Comparison of ENCODE assay signal across 8 cellular contexts in genomic region chr7:102434039-102434481, GRCh38. TPM values are rescaled to one million over a fixed set of nuclear protein-coding genes. Genes with fewer than 3 reads are reported as not detected.
DNase-seq lines count a peak whose midpoint lies in the region; ATAC-seq and TF ChIP-seq lines count a peak whose summit lies in the region.

No MANE protein-coding gene starts in this region.

- H4K20me1 ChIP-seq in OCI-LY3 (ENCODE audit: insufficient read depth, low read length): no peaks in the 10 kb centered on the region

- H3K4me1 Mint-ChIP-seq in natural killer cell treated with Interleukin-12 subunit alpha and Interleukin-12 subunit beta and Interleukin-15 and Interleukin-18, amount 100 ng/mL, for 72 hours (ENCODE audit: low read depth in 2 of 2): peaks cover 36 to 37% of the 10 kb centered on the region in 2 donors

- H3K36me3 Mint-ChIP-seq in natural killer cell treated with Interleukin-12 subunit alpha and Interleukin-12 subunit beta and Interleukin-15 and Interleukin-18, amount 100 ng/mL, for 72 hours: no peaks in the 10 kb centered on the region

- peaks cover 47% of the 10 kb centered on the region for H3K79me2 ChIP-seq in OCI-LY3 (ENCODE audit: low read length)

- no peak for DNase-seq in natural killer cell treated with Interleukin-12 subunit alpha and Interleukin-12 subunit beta and Interleukin-15 and Interleukin-18, amount 100 ng/mL, for 72 hours (ENCODE audit: low spot score)
- DNase-seq in activated gamma-delta T cell (lab: John Stamatoyannopoulos, UW): no peak
- DNase-seq in NCI-H524 (lab: John Stamatoyannopoulos, UW): no peak

- H3K4me2 ChIP-seq in OCI-LY3 (ENCODE audit: low read length): peak overlapping the region; percentile 98

- peaks cover 40% of the 10 kb centered on the region for H3K4me1 ChIP-seq in OCI-LY3 (ENCODE audit: low read length)
- peaks cover 14 to 20% of the 10 kb centered on the region in 2 donors for H3K4me1 ChIP-seq in duodenal mucosa (ENCODE audit: control insufficient read depth in 1 of 2, insufficient read depth in 2 of 2, low read length in 2 of 2)

- peak overlapping the region; percentile 82 for H3K4me3 Mint-ChIP-seq in natural killer cell treated with Interleukin-12 subunit alpha and Interleukin-12 subunit beta and Interleukin-15 and Interleukin-18, amount 100 ng/mL, for 72 hours

- no peaks in the 10 kb centered on the region for H3K27me3 ChIP-seq in OCI-LY3 (ENCODE audit: low read depth, low read length)
- H3K27me3 ChIP-seq in duodenal mucosa (ENCODE audit: control insufficient read depth in 1 of 2, insufficient read depth in 2 of 2, low read length in 2 of 2): peaks cover 0 to 6% of the 10 kb centered on the region in 2 donors

- peak overlapping the region; percentile 82 for H3K27ac ChIP-seq in OCI-LY3 (ENCODE audit: low read length)
- H3K27ac ChIP-seq in duodenal mucosa (ENCODE audit: low read depth, low read length): no peak overlapping the region

- H3K9me3 ChIP-seq in OCI-LY3 (ENCODE audit: insufficient read depth, low read length): no peaks in the 10 kb centered on the region
- no peaks in the 10 kb centered on the region for H3K9me3 ChIP-seq in duodenal mucosa (ENCODE audit: control insufficient read depth in 1 of 2, low read length in 2 of 2)

- no peaks in the 10 kb centered on the region for H3K27me3 Mint-ChIP-seq in natural killer cell treated with Interleukin-12 subunit alpha and Interleukin-12 subunit beta and Interleukin-15 and Interleukin-18, amount 100 ng/mL, for 72 hours

- peak overlapping the region; percentile 99 for H3K9ac ChIP-seq in OCI-LY3 (ENCODE audit: low read length)
- H3K9ac ChIP-seq in duodenal mucosa (ENCODE audit: low read depth in 1 of 2, low read length in 2 of 2): peak overlapping the region; percentile 47 to 54

- ATAC-seq in GM19395 (IDR thresholded peaks at IDR 0.05; ENCODE audit: unreplicated experiment) (peak; percentile 7), HG02885 (IDR thresholded peaks at IDR 0.05; ENCODE audit: poor library complexity, unreplicated experiment) (no peak), HG03097 (IDR thresholded peaks at IDR 0.05; ENCODE audit: low FRiP score, unreplicated experiment) (no peak)
- peak in 1 of 2 donors; percentile 22 for ATAC-seq in natural killer cell treated with Interleukin-12 subunit alpha and Interleukin-12 subunit beta and Interleukin-15 and Interleukin-18, amount 100 ng/mL, for 72 hours

- TF ChIP-seq CTCF in OCI-LY3 (IDR thresholded peaks at IDR 0.05; ENCODE audit: low read depth, low read length): no peak

- H3K27ac Mint-ChIP-seq in natural killer cell treated with Interleukin-12 subunit alpha and Interleukin-12 subunit beta and Interleukin-15 and Interleukin-18, amount 100 ng/mL, for 72 hours: peak overlapping the region; percentile 57 to 95

- H2AFZ ChIP-seq in OCI-LY3 (ENCODE audit: low read depth, low read length): no peak overlapping the region

- H3K4me3 ChIP-seq in OCI-LY3 (ENCODE audit: low read length) (peak overlapping the region; percentile 91), duodenal mucosa (ENCODE audit: low read depth in 1 of 2, low read length in 2 of 2) (peak overlapping the region; percentile 70 to 73)

- no peaks in the 10 kb centered on the region for H3K9me3 Mint-ChIP-seq in natural killer cell treated with Interleukin-12 subunit alpha and Interleukin-12 subunit beta and Interleukin-15 and Interleukin-18, amount 100 ng/mL, for 72 hours

- H3K36me3 ChIP-seq in OCI-LY3 (replicated peaks; ENCODE audit: low read depth, low read length) (peaks cover 20% of the 10 kb centered on the region), duodenal mucosa (ENCODE audit: control insufficient read depth in 1 of 2, insufficient read depth in 2 of 2, low read length in 2 of 2) (peaks cover 0 to 1% of the 10 kb centered on the region in 2 donors)

RNA-seq across cellular contexts. Expression of gene ORAI2, which starts 0.7 kb away (rescaled TPM):
- total RNA-seq in natural killer cell treated with Interleukin-12 subunit alpha and Interleukin-12 subunit beta and Interleukin-15 and Interleukin-18, amount 100 ng/mL, for 72 hours: 10 to 100 TPM; 56.5 to 70.4 TPM

RNA-seq across cellular contexts. Expression of gene ALKBH4, which starts 30.6 kb away (rescaled TPM):
- 10 to 100 TPM in 1 of 2 donors, 1 to 10 TPM in 1; 7.8 to 19.3 TPM for total RNA-seq in natural killer cell treated with Interleukin-12 subunit alpha and Interleukin-12 subunit beta and Interleukin-15 and Interleukin-18, amount 100 ng/mL, for 72 hours

RNA-seq across cellular contexts. Expression of gene LRWD1, which starts 30.7 kb away (rescaled TPM):
- 10 to 100 TPM; 22.9 to 44.2 TPM for total RNA-seq in natural killer cell treated with Interleukin-12 subunit alpha and Interleukin-12 subunit beta and Interleukin-15 and Interleukin-18, amount 100 ng/mL, for 72 hours

RNA-seq across cellular contexts. Expression of gene PRKRIP1, which starts 37.9 kb away (rescaled TPM):
- 10 to 100 TPM; 26.7 to 39.5 TPM for total RNA-seq in natural killer cell treated with Interleukin-12 subunit alpha and Interleukin-12 subunit beta and Interleukin-15 and Interleukin-18, amount 100 ng/mL, for 72 hours

RNA-seq across cellular contexts. Expression of gene POLR2J, which starts 44.7 kb away (rescaled TPM):
- total RNA-seq in natural killer cell treated with Interleukin-12 subunit alpha and Interleukin-12 subunit beta and Interleukin-15 and Interleukin-18, amount 100 ng/mL, for 72 hours: 10 to 100 TPM; 56.9 to 57.6 TPM
